1 cellular context compared by ENCODE assay signal in the genomic region with DNA sequence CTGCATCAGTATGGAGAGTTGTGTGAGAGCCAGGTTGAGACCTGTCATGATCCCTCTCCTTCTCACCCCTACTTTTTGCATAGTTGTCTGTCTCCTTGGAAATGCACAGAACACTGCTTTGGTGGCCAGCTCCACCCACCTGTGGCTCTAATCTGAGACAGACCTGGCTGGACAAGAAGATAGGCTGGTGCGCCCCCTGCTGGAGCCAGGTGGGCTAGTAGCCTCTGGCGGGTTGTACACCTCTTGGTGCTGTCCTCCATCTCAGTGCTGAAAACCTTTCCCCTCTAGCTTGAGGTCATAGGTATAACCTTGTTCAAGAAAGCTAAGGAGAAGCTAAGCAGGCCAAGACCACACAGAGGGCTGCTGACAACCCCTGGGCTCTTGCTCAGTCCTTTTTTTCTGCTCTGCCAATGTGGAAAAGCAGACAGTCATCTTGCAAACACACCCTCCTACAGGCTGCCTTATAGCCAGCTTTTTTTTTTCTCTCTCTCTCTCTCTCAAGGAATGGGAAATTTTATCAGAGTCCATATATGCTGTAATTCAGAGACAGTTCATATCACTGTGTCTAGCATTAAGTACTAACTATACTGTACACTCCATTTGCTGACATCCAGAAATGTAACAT.
TF ChIP-seq lines count a peak whose summit lies in the region.

No MANE protein-coding gene starts in this region.

TF ChIP-seq in WTC11, 78 proteins besides CTCF, POLR2A, EP300 and RAD21 (continued from another document and continues in another):
- TF ChIP-seq, protein P1, sequence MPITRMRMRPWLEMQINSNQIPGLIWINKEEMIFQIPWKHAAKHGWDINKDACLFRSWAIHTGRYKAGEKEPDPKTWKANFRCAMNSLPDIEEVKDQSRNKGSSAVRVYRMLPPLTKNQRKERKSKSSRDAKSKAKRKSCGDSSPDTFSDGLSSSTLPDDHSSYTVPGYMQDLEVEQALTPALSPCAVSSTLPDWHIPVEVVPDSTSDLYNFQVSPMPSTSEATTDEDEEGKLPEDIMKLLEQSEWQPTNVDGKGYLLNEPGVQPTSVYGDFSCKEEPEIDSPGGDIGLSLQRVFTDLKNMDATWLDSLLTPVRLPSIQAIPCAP (CRISPR knock-in tag; IDR thresholded peaks at IDR 0.05) = no peak
- TF ChIP-seq, protein P2, sequence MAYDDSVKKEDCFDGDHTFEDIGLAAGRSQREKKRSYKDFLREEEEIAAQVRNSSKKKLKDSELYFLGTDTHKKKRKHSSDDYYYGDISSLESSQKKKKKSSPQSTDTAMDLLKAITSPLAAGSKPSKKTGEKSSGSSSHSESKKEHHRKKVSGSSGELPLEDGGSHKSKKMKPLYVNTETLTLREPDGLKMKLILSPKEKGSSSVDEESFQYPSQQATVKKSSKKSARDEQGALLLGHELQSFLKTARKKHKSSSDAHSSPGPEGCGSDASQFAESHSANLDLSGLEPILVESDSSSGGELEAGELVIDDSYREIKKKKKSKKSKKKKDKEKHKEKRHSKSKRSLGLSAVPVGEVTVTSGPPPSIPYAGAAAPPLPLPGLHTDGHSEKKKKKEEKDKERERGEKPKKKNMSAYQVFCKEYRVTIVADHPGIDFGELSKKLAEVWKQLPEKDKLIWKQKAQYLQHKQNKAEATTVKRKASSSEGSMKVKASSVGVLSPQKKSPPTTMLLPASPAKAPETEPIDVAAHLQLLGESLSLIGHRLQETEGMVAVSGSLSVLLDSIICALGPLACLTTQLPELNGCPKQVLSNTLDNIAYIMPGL (CRISPR knock-in tag; IDR thresholded peaks at IDR 0.05) = peak; percentile 65; the same call in 1 of the 2 replicates
- no peak for TF ChIP-seq JAZF1 (CRISPR knock-in tag; IDR thresholded peaks at IDR 0.05)
- TF ChIP-seq FOXJ3 (CRISPR knock-in tag; IDR thresholded peaks at IDR 0.05; ENCODE audit: borderline replicate concordance) = no peak
- TF ChIP-seq NFATC4 (CRISPR knock-in tag; IDR thresholded peaks at IDR 0.05) = no peak
- TF ChIP-seq SP1 (CRISPR knock-in tag; conservative IDR thresholded peaks at IDR 0.05) = no peak; the same call in 1 of the 2 replicates
- TF ChIP-seq, protein P3, sequence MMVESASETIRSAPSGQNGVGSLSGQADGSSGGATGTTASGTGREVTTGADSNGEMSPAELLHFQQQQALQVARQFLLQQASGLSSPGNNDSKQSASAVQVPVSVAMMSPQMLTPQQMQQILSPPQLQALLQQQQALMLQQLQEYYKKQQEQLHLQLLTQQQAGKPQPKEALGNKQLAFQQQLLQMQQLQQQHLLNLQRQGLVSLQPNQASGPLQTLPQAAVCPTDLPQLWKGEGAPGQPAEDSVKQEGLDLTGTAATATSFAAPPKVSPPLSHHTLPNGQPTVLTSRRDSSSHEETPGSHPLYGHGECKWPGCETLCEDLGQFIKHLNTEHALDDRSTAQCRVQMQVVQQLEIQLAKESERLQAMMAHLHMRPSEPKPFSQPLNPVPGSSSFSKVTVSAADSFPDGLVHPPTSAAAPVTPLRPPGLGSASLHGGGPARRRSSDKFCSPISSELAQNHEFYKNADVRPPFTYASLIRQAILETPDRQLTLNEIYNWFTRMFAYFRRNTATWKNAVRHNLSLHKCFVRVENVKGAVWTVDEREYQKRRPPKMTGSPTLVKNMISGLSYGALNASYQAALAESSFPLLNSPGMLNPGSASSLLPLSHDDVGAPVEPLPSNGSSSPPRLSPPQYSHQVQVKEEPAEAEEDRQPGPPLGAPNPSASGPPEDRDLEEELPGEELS (CRISPR knock-in tag; IDR thresholded peaks at IDR 0.05) = peak; percentile 60; the same call in 1 of the 2 replicates
- TF ChIP-seq ATF1 (CRISPR knock-in tag; IDR thresholded peaks at IDR 0.05) = no peak
- TF ChIP-seq, protein P4, sequence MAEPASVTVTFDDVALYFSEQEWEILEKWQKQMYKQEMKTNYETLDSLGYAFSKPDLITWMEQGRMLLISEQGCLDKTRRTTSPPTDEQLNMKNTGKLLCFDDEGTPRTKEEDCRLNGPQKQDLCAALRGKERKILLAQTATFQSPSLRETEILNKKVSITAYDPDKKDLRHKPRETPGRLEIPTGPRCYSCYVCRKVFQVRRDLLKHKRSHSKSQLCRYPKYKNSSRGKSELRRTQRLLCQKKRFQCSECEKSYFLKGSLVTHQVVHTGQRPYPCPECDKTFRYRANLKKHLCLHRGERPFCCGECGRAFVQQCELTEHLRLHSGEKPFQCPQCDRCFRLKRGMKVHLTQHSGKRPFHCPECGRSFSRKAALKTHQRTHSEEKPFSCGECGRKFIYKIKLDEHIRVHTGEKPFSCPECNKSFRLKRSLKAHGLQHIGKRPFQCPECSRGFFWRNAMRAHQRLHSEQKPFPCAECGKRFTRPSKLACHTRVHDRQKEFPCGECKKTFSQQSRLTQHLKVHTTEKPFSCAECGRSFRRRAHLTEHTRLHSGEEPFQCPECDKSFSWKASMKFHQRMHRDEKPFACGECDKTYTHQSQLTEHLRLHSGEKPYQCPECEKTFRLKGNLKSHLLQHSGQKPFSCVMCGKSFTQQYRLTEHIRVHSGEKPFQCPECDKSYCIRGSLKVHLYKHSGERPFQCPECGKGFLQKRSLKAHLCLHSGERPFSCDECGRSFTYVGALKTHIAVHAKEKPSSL (CRISPR knock-in tag; conservative IDR thresholded peaks at IDR 0.05) = no peak
- TF ChIP-seq, protein P5, sequence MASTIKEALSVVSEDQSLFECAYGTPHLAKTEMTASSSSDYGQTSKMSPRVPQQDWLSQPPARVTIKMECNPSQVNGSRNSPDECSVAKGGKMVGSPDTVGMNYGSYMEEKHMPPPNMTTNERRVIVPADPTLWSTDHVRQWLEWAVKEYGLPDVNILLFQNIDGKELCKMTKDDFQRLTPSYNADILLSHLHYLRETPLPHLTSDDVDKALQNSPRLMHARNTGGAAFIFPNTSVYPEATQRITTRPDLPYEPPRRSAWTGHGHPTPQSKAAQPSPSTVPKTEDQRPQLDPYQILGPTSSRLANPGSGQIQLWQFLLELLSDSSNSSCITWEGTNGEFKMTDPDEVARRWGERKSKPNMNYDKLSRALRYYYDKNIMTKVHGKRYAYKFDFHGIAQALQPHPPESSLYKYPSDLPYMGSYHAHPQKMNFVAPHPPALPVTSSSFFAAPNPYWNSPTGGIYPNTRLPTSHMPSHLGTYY (CRISPR knock-in tag; IDR thresholded peaks at IDR 0.05) = 0 out of 2 replicates have a peak, but pooled peaks have one; percentile 70
- 0 out of 2 replicates have a peak, but pooled peaks have one; percentile 70 for TF ChIP-seq PRRX2 (CRISPR knock-in tag; IDR thresholded peaks at IDR 0.05)
- TF ChIP-seq, protein P6, sequence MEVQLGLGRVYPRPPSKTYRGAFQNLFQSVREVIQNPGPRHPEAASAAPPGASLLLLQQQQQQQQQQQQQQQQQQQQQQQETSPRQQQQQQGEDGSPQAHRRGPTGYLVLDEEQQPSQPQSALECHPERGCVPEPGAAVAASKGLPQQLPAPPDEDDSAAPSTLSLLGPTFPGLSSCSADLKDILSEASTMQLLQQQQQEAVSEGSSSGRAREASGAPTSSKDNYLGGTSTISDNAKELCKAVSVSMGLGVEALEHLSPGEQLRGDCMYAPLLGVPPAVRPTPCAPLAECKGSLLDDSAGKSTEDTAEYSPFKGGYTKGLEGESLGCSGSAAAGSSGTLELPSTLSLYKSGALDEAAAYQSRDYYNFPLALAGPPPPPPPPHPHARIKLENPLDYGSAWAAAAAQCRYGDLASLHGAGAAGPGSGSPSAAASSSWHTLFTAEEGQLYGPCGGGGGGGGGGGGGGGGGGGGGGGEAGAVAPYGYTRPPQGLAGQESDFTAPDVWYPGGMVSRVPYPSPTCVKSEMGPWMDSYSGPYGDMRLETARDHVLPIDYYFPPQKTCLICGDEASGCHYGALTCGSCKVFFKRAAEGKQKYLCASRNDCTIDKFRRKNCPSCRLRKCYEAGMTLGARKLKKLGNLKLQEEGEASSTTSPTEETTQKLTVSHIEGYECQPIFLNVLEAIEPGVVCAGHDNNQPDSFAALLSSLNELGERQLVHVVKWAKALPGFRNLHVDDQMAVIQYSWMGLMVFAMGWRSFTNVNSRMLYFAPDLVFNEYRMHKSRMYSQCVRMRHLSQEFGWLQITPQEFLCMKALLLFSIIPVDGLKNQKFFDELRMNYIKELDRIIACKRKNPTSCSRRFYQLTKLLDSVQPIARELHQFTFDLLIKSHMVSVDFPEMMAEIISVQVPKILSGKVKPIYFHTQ (CRISPR knock-in tag; IDR thresholded peaks at IDR 0.05) = no peak
- TF ChIP-seq, protein P7, sequence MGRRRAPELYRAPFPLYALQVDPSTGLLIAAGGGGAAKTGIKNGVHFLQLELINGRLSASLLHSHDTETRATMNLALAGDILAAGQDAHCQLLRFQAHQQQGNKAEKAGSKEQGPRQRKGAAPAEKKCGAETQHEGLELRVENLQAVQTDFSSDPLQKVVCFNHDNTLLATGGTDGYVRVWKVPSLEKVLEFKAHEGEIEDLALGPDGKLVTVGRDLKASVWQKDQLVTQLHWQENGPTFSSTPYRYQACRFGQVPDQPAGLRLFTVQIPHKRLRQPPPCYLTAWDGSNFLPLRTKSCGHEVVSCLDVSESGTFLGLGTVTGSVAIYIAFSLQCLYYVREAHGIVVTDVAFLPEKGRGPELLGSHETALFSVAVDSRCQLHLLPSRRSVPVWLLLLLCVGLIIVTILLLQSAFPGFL (CRISPR knock-in tag; IDR thresholded peaks at IDR 0.05; ENCODE audit: borderline replicate concordance) = peak; percentile 50; the same call in 1 of the 2 replicates
- TF ChIP-seq, protein P8, sequence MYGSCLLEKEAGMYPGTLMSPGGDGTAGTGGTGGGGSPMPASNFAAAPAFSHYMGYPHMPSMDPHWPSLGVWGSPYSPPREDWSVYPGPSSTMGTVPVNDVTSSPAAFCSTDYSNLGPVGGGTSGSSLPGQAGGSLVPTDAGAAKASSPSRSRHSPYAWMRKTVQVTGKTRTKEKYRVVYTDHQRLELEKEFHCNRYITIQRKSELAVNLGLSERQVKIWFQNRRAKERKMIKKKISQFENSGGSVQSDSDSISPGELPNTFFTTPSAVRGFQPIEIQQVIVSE (CRISPR knock-in tag; IDR thresholded peaks at IDR 0.05; ENCODE audit: borderline replicate concordance) = no peak
- TF ChIP-seq, protein P9, sequence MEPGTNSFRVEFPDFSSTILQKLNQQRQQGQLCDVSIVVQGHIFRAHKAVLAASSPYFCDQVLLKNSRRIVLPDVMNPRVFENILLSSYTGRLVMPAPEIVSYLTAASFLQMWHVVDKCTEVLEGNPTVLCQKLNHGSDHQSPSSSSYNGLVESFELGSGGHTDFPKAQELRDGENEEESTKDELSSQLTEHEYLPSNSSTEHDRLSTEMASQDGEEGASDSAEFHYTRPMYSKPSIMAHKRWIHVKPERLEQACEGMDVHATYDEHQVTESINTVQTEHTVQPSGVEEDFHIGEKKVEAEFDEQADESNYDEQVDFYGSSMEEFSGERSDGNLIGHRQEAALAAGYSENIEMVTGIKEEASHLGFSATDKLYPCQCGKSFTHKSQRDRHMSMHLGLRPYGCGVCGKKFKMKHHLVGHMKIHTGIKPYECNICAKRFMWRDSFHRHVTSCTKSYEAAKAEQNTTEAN (CRISPR knock-in tag; IDR thresholded peaks at IDR 0.05) = no peak
- TF ChIP-seq OVOL2 (CRISPR knock-in tag; IDR thresholded peaks at IDR 0.05; ENCODE audit: borderline replicate concordance) = no peak
- TF ChIP-seq ETV6 (CRISPR knock-in tag; IDR thresholded peaks at IDR 0.05) = peak; percentile 86
- TF ChIP-seq, protein P10, sequence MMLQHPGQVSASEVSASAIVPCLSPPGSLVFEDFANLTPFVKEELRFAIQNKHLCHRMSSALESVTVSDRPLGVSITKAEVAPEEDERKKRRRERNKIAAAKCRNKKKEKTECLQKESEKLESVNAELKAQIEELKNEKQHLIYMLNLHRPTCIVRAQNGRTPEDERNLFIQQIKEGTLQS (CRISPR knock-in tag; conservative IDR thresholded peaks at IDR 0.05) = no peak
- no peak for TF ChIP-seq ZNF416 (CRISPR knock-in tag; IDR thresholded peaks at IDR 0.05)
- TF ChIP-seq, protein P11, sequence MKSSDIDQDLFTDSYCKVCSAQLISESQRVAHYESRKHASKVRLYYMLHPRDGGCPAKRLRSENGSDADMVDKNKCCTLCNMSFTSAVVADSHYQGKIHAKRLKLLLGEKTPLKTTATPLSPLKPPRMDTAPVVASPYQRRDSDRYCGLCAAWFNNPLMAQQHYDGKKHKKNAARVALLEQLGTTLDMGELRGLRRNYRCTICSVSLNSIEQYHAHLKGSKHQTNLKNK (CRISPR knock-in tag; IDR thresholded peaks at IDR 0.05) = no peak
- TF ChIP-seq, protein P12, sequence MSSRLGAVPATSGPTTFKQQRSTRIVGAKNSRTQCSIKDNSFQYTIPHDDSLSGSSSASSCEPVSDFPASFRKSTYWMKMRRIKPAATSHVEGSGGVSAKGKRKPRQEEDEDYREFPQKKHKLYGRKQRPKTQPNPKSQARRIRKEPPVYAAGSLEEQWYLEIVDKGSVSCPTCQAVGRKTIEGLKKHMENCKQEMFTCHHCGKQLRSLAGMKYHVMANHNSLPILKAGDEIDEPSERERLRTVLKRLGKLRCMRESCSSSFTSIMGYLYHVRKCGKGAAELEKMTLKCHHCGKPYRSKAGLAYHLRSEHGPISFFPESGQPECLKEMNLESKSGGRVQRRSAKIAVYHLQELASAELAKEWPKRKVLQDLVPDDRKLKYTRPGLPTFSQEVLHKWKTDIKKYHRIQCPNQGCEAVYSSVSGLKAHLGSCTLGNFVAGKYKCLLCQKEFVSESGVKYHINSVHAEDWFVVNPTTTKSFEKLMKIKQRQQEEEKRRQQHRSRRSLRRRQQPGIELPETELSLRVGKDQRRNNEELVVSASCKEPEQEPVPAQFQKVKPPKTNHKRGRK (CRISPR knock-in tag; IDR thresholded peaks at IDR 0.05; ENCODE audit: borderline replicate concordance) = no peak
- TF ChIP-seq, protein P13, sequence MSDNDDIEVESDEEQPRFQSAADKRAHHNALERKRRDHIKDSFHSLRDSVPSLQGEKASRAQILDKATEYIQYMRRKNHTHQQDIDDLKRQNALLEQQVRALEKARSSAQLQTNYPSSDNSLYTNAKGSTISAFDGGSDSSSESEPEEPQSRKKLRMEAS (CRISPR knock-in tag; IDR thresholded peaks at IDR 0.05) = no peak
- TF ChIP-seq NFYB (CRISPR knock-in tag; conservative IDR thresholded peaks at IDR 0.05; ENCODE audit: low read depth) = no peak
- no peak for TF ChIP-seq ZNF263 (CRISPR knock-in tag; IDR thresholded peaks at IDR 0.05; ENCODE audit: low read depth)
- TF ChIP-seq, protein P14, sequence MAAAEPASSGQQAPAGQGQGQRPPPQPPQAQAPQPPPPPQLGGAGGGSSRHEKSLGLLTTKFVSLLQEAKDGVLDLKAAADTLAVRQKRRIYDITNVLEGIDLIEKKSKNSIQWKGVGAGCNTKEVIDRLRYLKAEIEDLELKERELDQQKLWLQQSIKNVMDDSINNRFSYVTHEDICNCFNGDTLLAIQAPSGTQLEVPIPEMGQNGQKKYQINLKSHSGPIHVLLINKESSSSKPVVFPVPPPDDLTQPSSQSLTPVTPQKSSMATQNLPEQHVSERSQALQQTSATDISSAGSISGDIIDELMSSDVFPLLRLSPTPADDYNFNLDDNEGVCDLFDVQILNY (CRISPR knock-in tag; IDR thresholded peaks at IDR 0.05) = no peak
- TF ChIP-seq ZNF138 (CRISPR knock-in tag; conservative IDR thresholded peaks at IDR 0.05) = no peak
